12 cellular contexts compared by ENCODE assay signal in genomic region chr4:148052448-148052847, GRCh38.
DNase-seq lines count a peak whose midpoint lies in the region; ATAC-seq, FAIRE-seq and TF ChIP-seq lines count a peak whose summit lies in the region.
"Had no signal": no experiment of that assay in that cellular context is flagged by ENCODE, and none has a peak within 500 bp of the region (broad histone marks: within the 10 kb centered on the region; RNA-seq: fewer than 3 reads in every experiment).

No MANE protein-coding gene starts in this region.

- no peak overlapping the region for H3K4me3 ChIP-seq in Loucy (ENCODE audit: low read length, poor library complexity, severe bottlenecking)
- H3K4me3 ChIP-seq in pancreas, result no peak overlapping the region

- H3K36me3 Mint-ChIP-seq in activated CD4-positive, alpha-beta T cell treated with anti-CD3 and anti-CD28 coated beads for 36 hours (ENCODE audit: low read depth), result peaks cover 12% of the 10 kb centered on the region
- H3K36me3 Mint-ChIP-seq in central memory CD8-positive, alpha-beta T cell (ENCODE audit: insufficient read depth), result peaks cover 9% of the 10 kb centered on the region

- H2AFZ ChIP-seq in Loucy (ENCODE audit: low read length), result no peak overlapping the region

- CTCF ChIA-PET in activated CD4-positive, alpha-beta T cell treated with anti-CD3 and anti-CD28 coated beads for 36 hours (lab: Charles Lee), result interaction anchor here (1.2 kb wide), 1 partner anchor 7 kb away, joined by 3 read pairs; no protein-coding TSS in a partner anchor

- POLR2A ChIA-PET in activated CD4-positive, alpha-beta T cell treated with anti-CD3 and anti-CD28 coated beads for 36 hours (lab: Charles Lee), result no interaction called here

- no peaks in the 10 kb centered on the region for H3K27me3 Mint-ChIP-seq in activated CD4-positive, alpha-beta T cell treated with anti-CD3 and anti-CD28 coated beads for 36 hours
- no peaks in the 10 kb centered on the region for H3K27me3 Mint-ChIP-seq in central memory CD8-positive, alpha-beta T cell

- no peaks in the 10 kb centered on the region for H3K4me1 ChIP-seq in Loucy (ENCODE audit: insufficient read depth, low read length, poor library complexity, severe bottlenecking)
- H3K4me1 ChIP-seq in pancreas, result peaks cover 0 to 12% (median 3%) of the 10 kb centered on the region in 3 donors

- H3K36me3 ChIP-seq in Loucy (ENCODE audit: insufficient read depth, low read length) (peaks cover 7% of the 10 kb centered on the region; the same call in 1 of the 2 replicates), pancreas (no peaks in the 10 kb centered on the region)

- no peaks in the 10 kb centered on the region for H4K20me1 ChIP-seq in Loucy (ENCODE audit: insufficient read depth, low read length, poor library complexity, severe bottlenecking)

- H3K79me2 ChIP-seq in Loucy (ENCODE audit: insufficient read depth, low read length), result no peaks in the 10 kb centered on the region

- H3K4me3 Mint-ChIP-seq in activated CD4-positive, alpha-beta T cell treated with anti-CD3 and anti-CD28 coated beads for 36 hours, result no peak overlapping the region
- H3K4me3 Mint-ChIP-seq in central memory CD8-positive, alpha-beta T cell, result peak overlapping the region; percentile 25

- no peaks in the 10 kb centered on the region for H3K9me3 ChIP-seq in Loucy (ENCODE audit: insufficient read depth, low read depth, low read length)
- H3K9me3 ChIP-seq in pancreas, result no peaks in the 10 kb centered on the region

- peaks cover 66% of the 10 kb centered on the region for H3K4me1 Mint-ChIP-seq in activated CD4-positive, alpha-beta T cell treated with anti-CD3 and anti-CD28 coated beads for 36 hours
- H3K4me1 Mint-ChIP-seq in central memory CD8-positive, alpha-beta T cell, result peaks cover 63% of the 10 kb centered on the region

- intact Hi-C loops in activated CD4-positive, alpha-beta T cell treated with anti-CD3 and anti-CD28 coated beads for 36 hours (cut with DNase I, micrococcal nuclease), result loop anchor here (10.0 kb wide), 2 partner anchors 392 to 682 kb away; partner anchors contain the start of gene NR3C2 (in 1 of the 2)
- intact Hi-C loops in pancreas (cut with DNase I), result no loop called here

- no peaks in the 10 kb centered on the region for H3K9me2 ChIP-seq in Loucy (replicated peaks; ENCODE audit: low read depth, low read length)

- peak overlapping the region; percentile 20 for H3K27ac Mint-ChIP-seq in activated CD4-positive, alpha-beta T cell treated with anti-CD3 and anti-CD28 coated beads for 36 hours
- peak overlapping the region; percentile 91 for H3K27ac Mint-ChIP-seq in central memory CD8-positive, alpha-beta T cell (ENCODE audit: low read depth)

- FAIRE-seq in pancreas (lab: Jason Lieb, UNC), result no peak

- TF ChIP-seq CTCF in Loucy (conservative IDR thresholded peaks at IDR 0.05; ENCODE audit: low read length) (peak; percentile 20; the same call in 1 of the 2 replicates), pancreas (IDR thresholded peaks at IDR 0.05) (no peak)

- H3K4me2 ChIP-seq in Loucy (ENCODE audit: low read depth, low read length, poor library complexity, severe bottlenecking), result no peak overlapping the region

- H3K27me3 ChIP-seq in Loucy (ENCODE audit: insufficient read depth, low read length, poor library complexity, severe bottlenecking) (no peaks in the 10 kb centered on the region), pancreas (no peaks in the 10 kb centered on the region)

- no peak overlapping the region for H3K27ac ChIP-seq in pancreas

- H3K9me3 Mint-ChIP-seq in activated CD4-positive, alpha-beta T cell treated with anti-CD3 and anti-CD28 coated beads for 36 hours (ENCODE audit: low read depth), result peaks cover 6% of the 10 kb centered on the region
- no peaks in the 10 kb centered on the region for H3K9me3 Mint-ChIP-seq in central memory CD8-positive, alpha-beta T cell

- H3K9ac ChIP-seq in Loucy (ENCODE audit: low read depth, low read length, poor library complexity, severe bottlenecking), result no peak overlapping the region

- no peaks in the 10 kb centered on the region for H3F3A ChIP-seq in Loucy (ENCODE audit: low read depth)

- peak; percentile 64 for ATAC-seq in activated CD4-positive, alpha-beta T cell treated with anti-CD3 and anti-CD28 coated beads for 36 hours
- peak; percentile 89 for ATAC-seq in central memory CD8-positive, alpha-beta T cell (replicated peaks; ENCODE audit: extremely low read depth, poor library complexity, severe bottlenecking)
- ATAC-seq in pancreas (peak in 3 of 4 donors; percentile 13 to 40 (median 31)), HG03378 (IDR thresholded peaks at IDR 0.05; ENCODE audit: unreplicated experiment) (no peak), HG02973 (IDR thresholded peaks at IDR 0.05; ENCODE audit: unreplicated experiment) (no peak), GM21526 (IDR thresholded peaks at IDR 0.05; ENCODE audit: low FRiP score, unreplicated experiment) (no peak)

- no peak for DNase-seq in activated CD4-positive, alpha-beta T cell treated with anti-CD3 and anti-CD28 coated beads for 36 hours
- no peak for DNase-seq in activated CD4-positive, alpha-beta T cell treated with anti-CD3 and anti-CD28 coated beads for 1 hour
- peak in 1 of 2 donors; percentile 39 for DNase-seq in central memory CD8-positive, alpha-beta T cell (ENCODE audit: low spot score in 2 of 2)
- DNase-seq in pancreas, result no peak
- DNase-seq: cerebellar nuclear complex; foreskin fibroblast; NCI-H1694; stimulated activated CD4-positive, alpha-beta T cell treated with anti-CD3 and anti-CD28 coated beads, Interleukin-1b, Interleukin-23, amount 100 ng/mL, for 48 hours had no signal

Comparison
In these comparisons a context has a peak if more than half of its experiments do, and no peak if none do; other contexts are left out.
1. ATAC-seq: peak in activated CD4-positive, alpha-beta T cell treated with anti-CD3 and anti-CD28 coated beads for 36 hours (single experiment), central memory CD8-positive, alpha-beta T cell (single experiment) and pancreas (3 of 4); none in HG03378 (single experiment), HG02973 (single experiment) and GM21526 (single experiment).
2. intact Hi-C loops: an anchor here in activated CD4-positive, alpha-beta T cell treated with anti-CD3 and anti-CD28 coated beads for 36 hours (10.0 kb wide); none called in pancreas.